ENCODE assay signal across 28 cellular contexts in genomic region chr1:99754697-99755096, GRCh38.
"Had no signal": no experiment of that assay in that cellular context is flagged by ENCODE, and none has a peak within 500 bp of the region (broad histone marks: within the 10 kb centered on the region; RNA-seq: fewer than 3 reads in every experiment).

No MANE protein-coding gene starts in this region.

- H3K27me3 Mint-ChIP-seq: stimulated activated memory B cell treated with anti-CD40 and anti-IgM and Interleukin-4, amounts not matched to agents 10 μg/mL and 1 μg/mL and 100 μg/mL, for 72 hours; stimulated activated naive CD8-positive, alpha-beta T cell treated with anti-CD3 and anti-CD28 coated beads, Interleukin-15, amount 100 ng/mL, for 72 hours; stimulated activated naive CD8-positive, alpha-beta T cell treated with anti-CD3 and anti-CD28 coated beads, Interleukin-15, Interleukin-2, amounts not matched to agents 100 ng/mL and 50 ng/mL, for 24 hours; type B pancreatic cell had no signal

- H3K36me3 ChIP-seq: stomach, suprapubic skin, thoracic aorta, thyroid gland, tibial artery, tibial nerve, transverse colon, upper lobe of left lung, upper lobe of right lung, uterus had no signal

- DNase-seq: stimulated activated CD4-positive, alpha-beta T cell treated with anti-CD3 and anti-CD28 coated beads, Interleukin-2, amount 100 ng/mL, for 48 hours; stimulated activated CD4-positive, alpha-beta T cell treated with anti-CD3 and anti-CD28 coated beads, Interleukin-4, amount 100 ng/mL, for 1 hour; stimulated activated CD4-positive, alpha-beta T cell treated with anti-CD3 and anti-CD28 coated beads, Interleukin-4, amount 100 ng/mL, for 24 hours; stimulated activated CD4-positive, alpha-beta T cell treated with anti-CD3 and anti-CD28 coated beads, Interleukin-4, amount 100 ng/mL, for 4 hours; stimulated activated CD8-positive, alpha-beta memory T cell treated with anti-CD3 and anti-CD28 coated beads, Interleukin-4, amount 100 ng/mL, for 48 hours; stimulated activated naive B cell treated with anti-CD40 and anti-IgM and Interleukin-4, amounts not matched to agents 10 μg/mL and 1 μg/mL and 100 μg/mL, for 72 hours; stimulated activated naive CD4-positive, alpha-beta T cell; stimulated activated naive CD4-positive, alpha-beta T cell treated with Interleukin-2 at 50 U/mL for 16 hours; stimulated activated naive CD8-positive, alpha-beta T cell treated with anti-CD3 and anti-CD28 coated beads, Interleukin-15, amount 100 ng/mL, for 72 hours; stimulated activated naive CD8-positive, alpha-beta T cell treated with anti-CD3 and anti-CD28 coated beads, Interleukin-15, Interleukin-2, amounts not matched to agents 100 U/mL and 50 U/mL, for 24 hours; stomach; substantia nigra; testis; thyroid gland; tibial artery; transverse colon; trophoblast cell; upper lobe of left lung; upper lobe of right lung; uterus had no signal

- H3K4me3 Mint-ChIP-seq: stimulated activated effector memory CD8-positive, alpha-beta T cell treated with anti-CD3 and anti-CD28 coated beads, Interleukin-12 subunit alpha, Interleukin-12 subunit beta, amount 100 ng/mL, for 72 hours; stimulated activated memory B cell treated with anti-CD40 and anti-IgM and Interleukin-4, amounts not matched to agents 10 μg/mL and 1 μg/mL and 100 μg/mL, for 72 hours; stimulated activated naive B cell treated with anti-CD40 and anti-IgM and Interleukin-4, amounts not matched to agents 10 μg/mL and 1 μg/mL and 100 μg/mL, for 72 hours; stimulated activated naive CD8-positive, alpha-beta T cell treated with anti-CD3 and anti-CD28 coated beads, Interleukin-15, amount 100 ng/mL, for 72 hours; stimulated activated naive CD8-positive, alpha-beta T cell treated with anti-CD3 and anti-CD28 coated beads, Interleukin-15, Interleukin-2, amounts not matched to agents 100 ng/mL and 50 ng/mL, for 24 hours; type B pancreatic cell had no signal

- FAIRE-seq: urothelium cell line had no signal

- H3K4me3 ChIP-seq: stomach, suprapubic skin, testis, thoracic aorta, thyroid gland, tibial artery, tibial nerve, transverse colon, upper lobe of left lung, upper lobe of right lung, uterus had no signal

- H3K9me3 ChIP-seq: stomach, suprapubic skin, testis, thoracic aorta, thyroid gland, tibial artery, transverse colon, upper lobe of left lung, upper lobe of right lung, uterus had no signal

- H3K27ac ChIP-seq: stomach, suprapubic skin, testis, thoracic aorta, thyroid gland, tibial artery, tibial nerve, transverse colon, upper lobe of left lung had no signal

- ATAC-seq: stimulated activated effector memory CD8-positive, alpha-beta T cell treated with anti-CD3 and anti-CD28 coated beads, Interleukin-12 subunit alpha, Interleukin-12 subunit beta, amount 100 ng/mL, for 72 hours; stimulated activated memory B cell treated with anti-CD40 and anti-IgM and Interleukin-4, amounts not matched to agents 10 μg/mL and 1 μg/mL and 100 μg/mL, for 72 hours; stimulated activated naive B cell treated with anti-CD40 and anti-IgM and Interleukin-4, amounts not matched to agents 10 μg/mL and 1 μg/mL and 100 μg/mL, for 72 hours; stimulated activated naive CD8-positive, alpha-beta T cell treated with anti-CD3 and anti-CD28 coated beads, Interleukin-15, amount 100 ng/mL, for 72 hours; stimulated activated naive CD8-positive, alpha-beta T cell treated with anti-CD3 and anti-CD28 coated beads, Interleukin-15, Interleukin-2, amounts not matched to agents 100 U/mL and 50 U/mL, for 24 hours; upper lobe of right lung had no signal

- H3K27me3 ChIP-seq: stomach, suprapubic skin, testis, thyroid gland, tibial artery, tibial nerve, transverse colon, upper lobe of left lung, upper lobe of right lung, uterus had no signal

- H3K36me3 Mint-ChIP-seq: stimulated activated effector memory CD8-positive, alpha-beta T cell treated with anti-CD3 and anti-CD28 coated beads, Interleukin-12 subunit alpha, Interleukin-12 subunit beta, amount 100 ng/mL, for 72 hours had no signal

- H3K27ac Mint-ChIP-seq: stimulated activated effector memory CD8-positive, alpha-beta T cell treated with anti-CD3 and anti-CD28 coated beads, Interleukin-12 subunit alpha, Interleukin-12 subunit beta, amount 100 ng/mL, for 72 hours; stimulated activated memory B cell treated with anti-CD40 and anti-IgM and Interleukin-4, amounts not matched to agents 10 μg/mL and 1 μg/mL and 100 μg/mL, for 72 hours; stimulated activated naive B cell treated with anti-CD40 and anti-IgM and Interleukin-4, amounts not matched to agents 10 μg/mL and 1 μg/mL and 100 μg/mL, for 72 hours; stimulated activated naive CD8-positive, alpha-beta T cell treated with anti-CD3 and anti-CD28 coated beads, Interleukin-15, Interleukin-2, amounts not matched to agents 100 ng/mL and 50 ng/mL, for 24 hours; type B pancreatic cell had no signal

- H3K4me1 ChIP-seq: testis, tibial nerve, uterus had no signal
